1 cellular context compared by ENCODE assay signal in genomic region chr11:75035911-75036536, GRCh38.
TF ChIP-seq lines count a peak whose summit lies in the region.

No MANE protein-coding gene starts in this region.

TF ChIP-seq in HCT116, 20 proteins besides CTCF, POLR2A, EP300 and RAD21 (continued from another document):
- peak; percentile 34 for TF ChIP-seq ZBTB33 (IDR thresholded peaks at IDR 0.05; ENCODE audit: extremely low read depth, insufficient replicate concordance, low read length)
- peak; percentile 58 for TF ChIP-seq MAX (IDR thresholded peaks at IDR 0.05)
- peak; percentile 67; the same call in 1 of the 2 replicates for TF ChIP-seq JUND (IDR thresholded peaks at IDR 0.05)
- TF ChIP-seq ATF3 (IDR thresholded peaks at IDR 0.05): no peak
- TF ChIP-seq ZFX (IDR thresholded peaks at IDR 0.05): 0 out of 2 replicates have a peak, but pooled peaks have one; percentile 4
- no peak for TF ChIP-seq REST (IDR thresholded peaks at IDR 0.05; ENCODE audit: low read depth)
